In the genomic region with DNA sequence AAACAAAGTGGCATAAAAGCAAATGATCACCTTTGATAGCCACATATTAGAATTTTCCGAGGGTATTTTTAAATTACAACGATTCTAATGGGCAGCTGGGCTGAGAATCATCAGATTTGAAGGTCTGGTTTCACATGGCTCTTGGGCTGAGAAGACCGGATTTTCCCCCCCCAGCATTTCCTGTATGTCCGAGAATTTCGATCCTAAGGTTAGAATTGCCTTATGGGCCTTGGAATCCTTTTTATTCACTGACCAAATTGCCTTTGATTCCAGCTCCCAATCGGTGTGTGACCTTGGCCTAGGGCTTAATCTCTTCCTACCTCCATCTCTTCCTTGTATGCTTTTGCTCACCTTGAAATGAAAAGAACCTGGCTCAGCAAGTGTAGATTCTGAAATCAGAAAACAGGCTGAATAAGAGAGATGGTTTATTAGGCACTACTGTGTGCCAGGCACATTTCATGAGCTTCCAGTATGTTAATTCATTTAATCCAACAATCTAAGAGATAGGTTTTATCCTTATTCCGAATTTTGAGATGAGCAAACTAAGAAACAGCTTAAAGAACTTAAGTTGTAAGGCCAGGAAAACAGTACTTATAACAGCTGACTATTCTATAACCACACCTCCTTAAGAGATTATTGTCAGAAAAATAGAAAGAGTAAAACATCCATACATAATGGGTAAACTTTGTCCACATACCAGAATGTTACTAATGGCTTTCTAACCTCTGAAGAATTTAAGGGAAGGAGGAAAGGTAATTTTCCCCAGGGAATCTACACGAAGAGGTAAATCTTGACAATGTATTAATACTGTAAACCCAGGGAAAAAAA, we compare ENCODE assay signal across 8 cellular contexts. TPM values are rescaled to one million over a fixed set of nuclear protein-coding genes. Genes with fewer than 3 reads are reported as not detected.
DNase-seq lines count a peak whose midpoint lies in the region; TF ChIP-seq lines count a peak whose summit lies in the region.

No MANE protein-coding gene starts in this region.

- peaks cover 21% of the 10 kb centered on the region for H3K4me1 Mint-ChIP-seq in mesothelial cell of epicardium

- H3K27ac Mint-ChIP-seq in mesothelial cell of epicardium = peak overlapping the region; percentile 97

- no peaks in the 10 kb centered on the region for H3K9me3 Mint-ChIP-seq in mesothelial cell of epicardium

- peak overlapping the region; percentile 89 for H3K4me3 Mint-ChIP-seq in mesothelial cell of epicardium

- TF ChIP-seq CTCF in AG10803 (conservative IDR thresholded peaks at IDR 0.05; ENCODE audit: low read length) = no peak
- TF ChIP-seq CTCF in brain microvascular endothelial cell (IDR thresholded peaks at IDR 0.05; ENCODE audit: low read depth, low read length, missing control alignments) = no peak
- TF ChIP-seq CTCF in mesothelial cell of epicardium (IDR thresholded peaks at IDR 0.05; ENCODE audit: unreplicated experiment) = no peak

- no peaks in the 10 kb centered on the region for H3K9me3 ChIP-seq in HUES48 (ENCODE audit: control insufficient read depth, insufficient read depth, low read length)

- peaks cover 15% of the 10 kb centered on the region for H3K36me3 ChIP-seq in HUES48 (ENCODE audit: control insufficient read depth, insufficient read depth, low read length)
- peaks cover 3% of the 10 kb centered on the region for H3K36me3 ChIP-seq in brain microvascular endothelial cell (replicated peaks)

- peaks cover 9% of the 10 kb centered on the region for H3K4me1 ChIP-seq in HUES48 (ENCODE audit: control insufficient read depth, insufficient read depth, low read length)

- H3K4me3 ChIP-seq in AG10803 (ENCODE audit: low read length) = peak overlapping the region; percentile 93
- peak overlapping the region; percentile 76 for H3K4me3 ChIP-seq in HUES48 (ENCODE audit: low read depth, low read length)
- H3K4me3 ChIP-seq in brain microvascular endothelial cell (ENCODE audit: low read depth, low read length) = peak overlapping the region; percentile 78

- peak overlapping the region; percentile 99 for H3K27ac ChIP-seq in HUES48 (ENCODE audit: low read depth, low read length)
- H3K27ac ChIP-seq in brain microvascular endothelial cell = peak overlapping the region; percentile 85

- in situ Hi-C loops in brain microvascular endothelial cell (cut with HindIII; ENCODE audit: low pct_ligation_motif_present, low sequenced_read_pairs) = no loop called here

- H3K9ac ChIP-seq in HUES48 (ENCODE audit: low read depth, low read length) = peak overlapping the region; percentile 98

- H3K27me3 Mint-ChIP-seq in mesothelial cell of epicardium (ENCODE audit: low read depth) = no peaks in the 10 kb centered on the region

- H3K27me3 ChIP-seq in HUES48 (ENCODE audit: control insufficient read depth, insufficient read depth, low read length) (no peaks in the 10 kb centered on the region), brain microvascular endothelial cell (replicated peaks) (no peaks in the 10 kb centered on the region)

- DNase-seq in AG10803 (ENCODE audit: low read depth) (no peak), brain microvascular endothelial cell (no peak), mesothelial cell of epicardium (ENCODE audit: low spot score in 2 of 2, unreplicated experiment in 2 of 2) (no peak), NCI-H2227 (lab: John Stamatoyannopoulos, UW; ENCODE audit: unreplicated experiment) (no peak), NCI-H1694 treated with DMSO at 0.1 percent for 48 hours (lab: John Stamatoyannopoulos, UW) (no peak), NCI-H524 treated with DMSO at 0.1 percent for 48 hours (lab: John Stamatoyannopoulos, UW) (no peak)
- DNase-seq in activated CD4-positive, alpha-beta T cell treated with anti-CD3 and anti-CD28 coated beads for 48 hours = no peak

- H3K36me3 Mint-ChIP-seq in mesothelial cell of epicardium = peaks cover 5% of the 10 kb centered on the region

RNA-seq across cellular contexts. Expression of gene HFE, which starts 39.4 kb away (rescaled TPM):
- 7.0 to 8.3 TPM (median 8.3 TPM) in 3 replicates for total RNA-seq in mesothelial cell of epicardium
